Comparison of ENCODE assay signal across 19 cellular contexts in genomic region chr1:22093513-22093912, GRCh38. TPM values are rescaled to one million over a fixed set of nuclear protein-coding genes. Genes with fewer than 3 reads are reported as not detected.
DNase-seq lines count a peak whose midpoint lies in the region; ATAC-seq and TF ChIP-seq lines count a peak whose summit lies in the region.
"Had no signal": no experiment of that assay in that cellular context is flagged by ENCODE, and none has a peak within 500 bp of the region (broad histone marks: within the 10 kb centered on the region; RNA-seq: fewer than 3 reads in every experiment).

No MANE protein-coding gene starts in this region.

- CTCF ChIA-PET in activated CD4-positive, alpha-beta T cell treated with anti-CD3 and anti-CD28 coated beads for 36 hours (lab: Charles Lee), result interaction anchor here (1.0 to 1.9 kb wide), 4 partner anchors 12 to 69 kb away, joined by 3 to 8 read pairs (median 5); no protein-coding TSS in a partner anchor

- H3F3A ChIP-seq in GM23338 (replicated peaks; ENCODE audit: low read depth), result no peaks in the 10 kb centered on the region

- H3K9me2 ChIP-seq in GM23338 (ENCODE audit: insufficient read depth), result no peaks in the 10 kb centered on the region
- H3K9me2 ChIP-seq: SK-N-SH had no signal

- no peak overlapping the region for H3K4me3 ChIP-seq in GM23338
- H3K4me3 ChIP-seq: BLaER1 treated with 17β-estradiol and CSF1 and Interleukin-3, amounts not matched to agents 10 nM and 100 nM had no signal

- peaks cover 58% of the 10 kb centered on the region for H3K79me2 ChIP-seq in GM23338 (replicated peaks; ENCODE audit: insufficient read depth)

- no peak for DNase-seq in activated CD4-positive, alpha-beta T cell treated with anti-CD3 and anti-CD28 coated beads for 36 hours
- no peak for DNase-seq in activated CD4-positive, alpha-beta T cell treated with anti-CD3 and anti-CD28 coated beads for 48 hours
- DNase-seq in GM23338 (ENCODE audit: low spot score) (no peak), naive B cell (no peak), NCI-H748 treated with DMSO at 0.1 percent for 48 hours (lab: John Stamatoyannopoulos, UW) (no peak), inferior parietal cortex (ENCODE audit: extremely low spot score) (no peak)
- DNase-seq in activated T-helper 2 cell treated with anti-CD3 and anti-CD28 coated beads, Interferon-gamma antibody, Interleukin-2, Interleukin-4, amounts not matched to agents 10 μg/mL and 5 μg/mL and 100 μg/mL, durations not matched to agents 14 hours and 24 hours and 36 hours (ENCODE audit: low spot score), result no peak
- no peak for DNase-seq in stimulated activated CD4-positive, alpha-beta T cell treated with anti-CD3 and anti-CD28 coated beads, Interleukin-4, amount 100 ng/mL, for 4 hours
- DNase-seq: DMS53, KG1, NCI-H1092 treated with DMSO at 0.1 percent for 48 hours, NCI-H1694, NCI-H69, Right ventricle myocardium superior, SK-N-SH had no signal

- POLR2A ChIA-PET in activated CD4-positive, alpha-beta T cell treated with anti-CD3 and anti-CD28 coated beads for 36 hours (lab: Charles Lee), result interaction anchor here (1.3 kb wide), 1 partner anchor 13 kb away, joined by 6 read pairs; no protein-coding TSS in a partner anchor

- H3K4me2 ChIP-seq in GM23338, result peak overlapping the region; percentile 29
- H3K4me2 ChIP-seq: SK-N-SH had no signal

- ATAC-seq in activated CD4-positive, alpha-beta T cell treated with anti-CD3 and anti-CD28 coated beads for 36 hours, result no peak
- ATAC-seq in GM23338 (no peak), naive B cell (ENCODE audit: low read depth in 2 of 2) (no peak)
- ATAC-seq: Panc1 had no signal

- no peak overlapping the region for H3K4me3 Mint-ChIP-seq in activated CD4-positive, alpha-beta T cell treated with anti-CD3 and anti-CD28 coated beads for 36 hours
- H3K4me3 Mint-ChIP-seq in GM23338 (no peak overlapping the region), naive B cell (no peak overlapping the region)
- no peak overlapping the region for H3K4me3 Mint-ChIP-seq in activated T-helper 2 cell treated with anti-CD3 and anti-CD28 coated beads, Interferon-gamma antibody, Interleukin-2, Interleukin-4, amounts not matched to agents 10 μg/mL and 5 μg/mL and 100 μg/mL, durations not matched to agents 14 hours and 24 hours and 36 hours (ENCODE audit: low read depth)

- H3K27me3 ChIP-seq in GM23338 (ENCODE audit: insufficient read depth), result no peaks in the 10 kb centered on the region
- H3K27me3 ChIP-seq: BLaER1 treated with 17β-estradiol and CSF1 and Interleukin-3, amounts not matched to agents 10 nM and 100 nM had no signal

- H3K27me3 Mint-ChIP-seq in activated CD4-positive, alpha-beta T cell treated with anti-CD3 and anti-CD28 coated beads for 36 hours, result no peaks in the 10 kb centered on the region
- H3K27me3 Mint-ChIP-seq in GM23338 (ENCODE audit: insufficient read depth, low read depth, poor library complexity) (no peaks in the 10 kb centered on the region), naive B cell (no peaks in the 10 kb centered on the region)
- H3K27me3 Mint-ChIP-seq in activated T-helper 2 cell treated with anti-CD3 and anti-CD28 coated beads, Interferon-gamma antibody, Interleukin-2, Interleukin-4, amounts not matched to agents 10 μg/mL and 5 μg/mL and 100 μg/mL, durations not matched to agents 14 hours and 24 hours and 36 hours (ENCODE audit: low read depth), result no peaks in the 10 kb centered on the region

- H3K4me1 Mint-ChIP-seq in activated CD4-positive, alpha-beta T cell treated with anti-CD3 and anti-CD28 coated beads for 36 hours, result peaks cover 66% of the 10 kb centered on the region
- H3K4me1 Mint-ChIP-seq in GM23338 (peaks cover 53% of the 10 kb centered on the region), naive B cell (peaks cover 50 to 54% (median 51%) of the 10 kb centered on the region in 3 donors)
- peaks cover 49% of the 10 kb centered on the region for H3K4me1 Mint-ChIP-seq in activated T-helper 2 cell treated with anti-CD3 and anti-CD28 coated beads, Interferon-gamma antibody, Interleukin-2, Interleukin-4, amounts not matched to agents 10 μg/mL and 5 μg/mL and 100 μg/mL, durations not matched to agents 14 hours and 24 hours and 36 hours (ENCODE audit: low read depth)

- H3K27ac ChIP-seq in GM23338 (ENCODE audit: low read depth), result peak overlapping the region; percentile 79
- H3K27ac ChIP-seq: 22Rv1; BLaER1 treated with 17β-estradiol and CSF1 and Interleukin-3, amounts not matched to agents 10 nM and 100 nM; HL-60 had no signal

- intact Hi-C loops in activated CD4-positive, alpha-beta T cell treated with anti-CD3 and anti-CD28 coated beads for 36 hours (cut with DNase I, micrococcal nuclease), result loop anchor here in 1 of 2 experiments (2.0 kb wide), 1 partner anchor 41 kb away; the partner anchor contains the start of gene CDC42
- intact Hi-C loops in activated T-helper 2 cell treated with anti-CD3 and anti-CD28 coated beads, Interferon-gamma antibody, Interleukin-2, Interleukin-4, amounts not matched to agents 10 μg/mL and 5 μg/mL and 100 μg/mL, durations not matched to agents 14 hours and 24 hours and 36 hours (cut with micrococcal nuclease), result loop anchor here (2.0 kb wide), 1 partner anchor 69 kb away; no protein-coding TSS in a partner anchor

- H3K4me1 ChIP-seq in GM23338 (ENCODE audit: insufficient read depth), result peaks cover 42% of the 10 kb centered on the region

- H2AFZ ChIP-seq in GM23338, result no peak overlapping the region

- 0 out of 2 replicates have a peak, but pooled peaks cover 2% of the 10 kb centered on the region for H4K20me1 ChIP-seq in GM23338 (replicated peaks; ENCODE audit: insufficient read depth)

- H3K27ac Mint-ChIP-seq in activated CD4-positive, alpha-beta T cell treated with anti-CD3 and anti-CD28 coated beads for 36 hours, result peak overlapping the region; percentile 42
- H3K27ac Mint-ChIP-seq in GM23338, result peak overlapping the region; percentile 13; the same call in 1 of the 2 replicates
- H3K27ac Mint-ChIP-seq in activated T-helper 2 cell treated with anti-CD3 and anti-CD28 coated beads, Interferon-gamma antibody, Interleukin-2, Interleukin-4, amounts not matched to agents 10 μg/mL and 5 μg/mL and 100 μg/mL, durations not matched to agents 14 hours and 24 hours and 36 hours, result peak overlapping the region; percentile 7
- H3K27ac Mint-ChIP-seq in naive B cell, result peak overlapping the region; percentile 13 to 86 (median 58)

- peaks cover 71% of the 10 kb centered on the region for H3K36me3 Mint-ChIP-seq in activated CD4-positive, alpha-beta T cell treated with anti-CD3 and anti-CD28 coated beads for 36 hours (ENCODE audit: low read depth)
- H3K36me3 Mint-ChIP-seq in GM23338 (ENCODE audit: low read depth) (peaks cover 11% of the 10 kb centered on the region; the same call in 2 of the 3 replicates), naive B cell (peaks cover 0 to 13% of the 10 kb centered on the region in 2 donors)
- peaks cover 72% of the 10 kb centered on the region for H3K36me3 Mint-ChIP-seq in activated T-helper 2 cell treated with anti-CD3 and anti-CD28 coated beads, Interferon-gamma antibody, Interleukin-2, Interleukin-4, amounts not matched to agents 10 μg/mL and 5 μg/mL and 100 μg/mL, durations not matched to agents 14 hours and 24 hours and 36 hours (ENCODE audit: low read depth)

- TF ChIP-seq CTCF in GM23338 (conservative IDR thresholded peaks at IDR 0.05; ENCODE audit: low read depth in 2 of 2), result no peak

- peaks cover 5% of the 10 kb centered on the region; the same call in 1 of the 2 replicates for H3K36me3 ChIP-seq in GM23338 (ENCODE audit: insufficient read depth)

- H3K9me3 Mint-ChIP-seq in activated CD4-positive, alpha-beta T cell treated with anti-CD3 and anti-CD28 coated beads for 36 hours (ENCODE audit: low read depth), result no peaks in the 10 kb centered on the region
- H3K9me3 Mint-ChIP-seq in GM23338 (no peaks in the 10 kb centered on the region), naive B cell (no peaks in the 10 kb centered on the region)
- H3K9me3 Mint-ChIP-seq in activated T-helper 2 cell treated with anti-CD3 and anti-CD28 coated beads, Interferon-gamma antibody, Interleukin-2, Interleukin-4, amounts not matched to agents 10 μg/mL and 5 μg/mL and 100 μg/mL, durations not matched to agents 14 hours and 24 hours and 36 hours, result no peaks in the 10 kb centered on the region

TF ChIP-seq in GM23338, 12 proteins besides CTCF, POLR2A, EP300 and RAD21:
- TF ChIP-seq ZNF114 (CRISPR knock-in tag; IDR thresholded peaks at IDR 0.05) (no peak), NANOG (IDR thresholded peaks at IDR 0.05; ENCODE audit: borderline replicate concordance) (no peak), ETS1 (IDR thresholded peaks at IDR 0.05) (no peak), STAT1 (IDR thresholded peaks at IDR 0.05; ENCODE audit: unreplicated experiment) (no peak), JUNB (IDR thresholded peaks at IDR 0.05; ENCODE audit: unreplicated experiment) (no peak), CREB1 (CRISPR knock-in tag; IDR thresholded peaks at IDR 0.05; ENCODE audit: low read depth) (no peak), ZNF331 (CRISPR knock-in tag; IDR thresholded peaks at IDR 0.05; ENCODE audit: low read depth) (no peak)
TF ChIP-seq in GM23338: peak in this region for 0.

RNA-seq across cellular contexts. Expression of gene CDC42, which starts 41.0 kb away (rescaled TPM):
- total RNA-seq in activated CD4-positive, alpha-beta T cell treated with anti-CD3 and anti-CD28 coated beads for 36 hours, result 100 to 1,000 TPM; 298 to 339 TPM
- 168 and 184 TPM in 2 replicates for total RNA-seq in GM23338 (2014; rRNA removed; shearing (Covaris generic))
- 118 and 119 TPM in 2 replicates for polyA plus RNA-seq in GM23338 (2016; fragmentation: Nextera tagmentation; extraction: Ambion mirVana)
- 342 and 350 TPM in 2 replicates for total RNA-seq in activated T-helper 2 cell treated with anti-CD3 and anti-CD28 coated beads, Interferon-gamma antibody, Interleukin-2, Interleukin-4, amounts not matched to agents 10 μg/mL and 5 μg/mL and 100 μg/mL, durations not matched to agents 14 hours and 24 hours and 36 hours
- 100 to 1,000 TPM; 165 to 491 (median 378) TPM for polyA plus RNA-seq in naive B cell (ENCODE audit: low read depth in 6 of 6)

RNA-seq across cellular contexts. Expression of gene WNT4, which starts 49.4 kb away (rescaled TPM):
- total RNA-seq in activated CD4-positive, alpha-beta T cell treated with anti-CD3 and anti-CD28 coated beads for 36 hours, result not detected
- 0.59 TPM in 1 of 2 replicates, not detected in the other for total RNA-seq in GM23338 (2014; rRNA removed; shearing (Covaris generic))
- 0.26 and 0.79 TPM in 2 replicates for polyA plus RNA-seq in GM23338 (2016; fragmentation: Nextera tagmentation; extraction: Ambion mirVana)
- total RNA-seq in activated T-helper 2 cell treated with anti-CD3 and anti-CD28 coated beads, Interferon-gamma antibody, Interleukin-2, Interleukin-4, amounts not matched to agents 10 μg/mL and 5 μg/mL and 100 μg/mL, durations not matched to agents 14 hours and 24 hours and 36 hours, result not detected in 2 replicates
- under 1 TPM in 1 of 6 donors, not detected in 5; 0.32 TPM for polyA plus RNA-seq in naive B cell (ENCODE audit: low read depth in 6 of 6)
- total RNA-seq: Right ventricle myocardium superior had no signal

Comparison
In these comparisons a context has a peak if more than half of its experiments do, and no peak if none do; other contexts are left out.
1. H3K27ac Mint-ChIP-seq: peak in every context shown above with its lines; median percentile 58 in naive B cell; 42 in activated CD4-positive, alpha-beta T cell treated with anti-CD3 and anti-CD28 coated beads for 36 hours; 13 in GM23338; 7 in activated T-helper 2 cell treated with anti-CD3 and anti-CD28 coated beads, Interferon-gamma antibody, Interleukin-2, Interleukin-4, amounts not matched to agents 10 μg/mL and 5 μg/mL and 100 μg/mL, durations not matched to agents 14 hours and 24 hours and 36 hours.